In the genomic region with DNA sequence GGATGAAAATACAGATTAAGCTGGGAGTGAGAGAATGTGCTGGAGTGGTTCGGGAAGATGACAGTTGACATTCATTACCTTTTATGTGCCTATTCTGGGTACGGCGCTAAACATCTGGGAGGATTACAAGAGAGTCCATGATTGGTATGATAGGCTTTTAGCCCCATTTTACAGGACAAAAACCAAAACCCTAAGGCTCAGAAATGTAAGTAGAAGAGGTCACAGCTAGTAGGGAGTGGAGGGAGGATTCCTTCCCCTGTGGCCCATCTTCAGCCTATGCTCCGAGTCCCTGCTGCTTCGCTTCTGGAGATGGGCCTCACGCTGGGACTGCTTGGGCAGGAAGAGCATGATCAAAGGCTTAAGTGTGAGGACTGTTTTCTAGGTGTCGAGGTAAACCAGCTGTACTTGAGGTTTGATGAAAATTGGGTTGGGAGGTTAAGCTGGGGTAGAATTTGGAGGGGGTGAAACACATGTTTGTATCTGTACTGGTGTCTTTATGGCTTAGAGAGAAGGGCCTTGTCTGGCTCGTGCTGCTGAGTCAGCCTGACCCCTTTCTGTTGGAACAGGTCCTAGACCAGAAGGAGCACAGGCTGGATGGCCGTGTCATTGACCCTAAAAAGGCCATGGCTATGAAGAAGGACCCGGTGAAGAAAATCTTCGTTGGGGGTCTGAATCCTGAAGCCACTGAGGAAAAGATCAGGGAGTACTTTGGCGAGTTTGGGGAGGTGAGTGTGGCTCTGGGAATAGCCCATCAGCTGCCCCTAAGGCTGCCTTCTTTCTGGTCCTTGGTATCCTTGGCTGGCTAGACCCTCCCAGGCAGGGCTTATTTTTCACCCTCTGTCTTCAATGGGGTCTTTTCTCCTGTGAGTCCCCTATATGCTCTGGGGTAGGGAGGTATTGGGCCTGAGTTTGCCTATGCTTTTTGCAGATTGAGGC, we compare ENCODE assay signal across 9 cellular contexts. TPM values are rescaled to one million over a fixed set of nuclear protein-coding genes. Genes with fewer than 3 reads are reported as not detected.
DNase-seq lines count a peak whose midpoint lies in the region; TF ChIP-seq lines count a peak whose summit lies in the region.
"Had no signal": no experiment of that assay in that cellular context is flagged by ENCODE, and none has a peak within 500 bp of the region (broad histone marks: within the 10 kb centered on the region; RNA-seq: fewer than 3 reads in every experiment).

No MANE protein-coding gene starts in this region.

- H3K23ac ChIP-seq in trophoblast cell (ENCODE audit: low read length), result no peak overlapping the region

- H3K9me3 ChIP-seq in esophagus squamous epithelium, result no peaks in the 10 kb centered on the region
- no peaks in the 10 kb centered on the region for H3K9me3 ChIP-seq in trophoblast cell (ENCODE audit: insufficient read depth, low read depth, low read length)

- H3K18ac ChIP-seq in trophoblast cell (ENCODE audit: low read length), result no peak overlapping the region

- H3K27ac ChIP-seq in RWPE1 (peak overlapping the region; percentile 76), esophagus squamous epithelium (peak overlapping the region; percentile 86 to 99 (median 94)), trophoblast cell (ENCODE audit: low read depth, low read length) (no peak overlapping the region)

- H4K12ac ChIP-seq in trophoblast cell (ENCODE audit: low read depth, low read length), result no peak overlapping the region

- TF ChIP-seq POLR2A in esophagus squamous epithelium (IDR thresholded peaks at IDR 0.05), result no peak

- POLR2A ChIA-PET in RWPE1 (lab: Yijun Ruan, JAX; ENCODE audit: low non-redundant PET), result no interaction called here

- H2BK120ac ChIP-seq in trophoblast cell (ENCODE audit: insufficient read depth, low read length, poor library complexity), result no peak overlapping the region

- H2AK5ac ChIP-seq in trophoblast cell (ENCODE audit: low read length), result no peak overlapping the region

- peaks cover 26% of the 10 kb centered on the region for H3K79me2 ChIP-seq in trophoblast cell (ENCODE audit: control insufficient read depth, insufficient read depth, low read length, poor library complexity)

- H4K8ac ChIP-seq in trophoblast cell (ENCODE audit: low read depth, low read length), result no peak overlapping the region

- no peak overlapping the region for H4K91ac ChIP-seq in trophoblast cell (ENCODE audit: low read depth, low read length)

- H3K4me3 ChIP-seq in GM06990 (replicated peaks; ENCODE audit: low read depth, low read length) (peak overlapping the region; percentile 65), esophagus squamous epithelium (peak overlapping the region; percentile 78 to 100 (median 92)), trophoblast cell (ENCODE audit: low read depth, low read length) (peak overlapping the region; percentile 100)

- peaks cover 19 to 60% (median 26%) of the 10 kb centered on the region in 3 donors for H3K4me1 ChIP-seq in esophagus squamous epithelium
- peaks cover 0 to 13% of the 10 kb centered on the region in 2 experiments for H3K4me1 ChIP-seq in trophoblast cell (ENCODE audit: control insufficient read depth in 1 of 2, insufficient read depth in 2 of 2, low read length in 2 of 2)

- intact Hi-C loops in esophagus squamous epithelium (cut with DNase I), result no loop called here

- H3K27me3 ChIP-seq in GM06990 (replicated peaks; ENCODE audit: control insufficient read depth, insufficient read depth, low read length) (no peaks in the 10 kb centered on the region), esophagus squamous epithelium (no peaks in the 10 kb centered on the region), trophoblast cell (ENCODE audit: insufficient read depth, low read length) (peaks cover 3% of the 10 kb centered on the region)

- H3K36me3 ChIP-seq in GM06990 (ENCODE audit: control insufficient read depth, insufficient read depth, low read length), result peaks cover 43% of the 10 kb centered on the region
- peaks cover 21 to 51% (median 36%) of the 10 kb centered on the region in 3 donors for H3K36me3 ChIP-seq in esophagus squamous epithelium
- peaks cover 45 to 52% of the 10 kb centered on the region in 2 experiments for H3K36me3 ChIP-seq in trophoblast cell (ENCODE audit: control insufficient read depth in 1 of 2, insufficient read depth in 2 of 2, low read length in 2 of 2)

- no peak overlapping the region for H2BK5ac ChIP-seq in trophoblast cell (ENCODE audit: low read depth, low read length, poor library complexity)

- no peak overlapping the region for H3K14ac ChIP-seq in trophoblast cell (ENCODE audit: low read length)

- 33 to 38% methylated on average over 12 of the region's 12 CpGs for WGBS in esophagus squamous epithelium, 2 donors
- WGBS in trophoblast cell (ENCODE audit: extremely low coverage, insufficient coverage, insufficient read length), result no CpG with 5 or more reads among the region's 12 CpGs

- TF ChIP-seq CTCF in GM06990 (IDR thresholded peaks at IDR 0.05; ENCODE audit: insufficient read depth, low read length, poor library complexity, severe bottlenecking) (no peak), RWPE1 (conservative IDR thresholded peaks at IDR 0.05; ENCODE audit: low read depth) (no peak), esophagus squamous epithelium (IDR thresholded peaks at IDR 0.05) (no peak)

- no peak overlapping the region for H2BK12ac ChIP-seq in trophoblast cell (ENCODE audit: low read length)

- CTCF ChIA-PET in RWPE1 (lab: Yijun Ruan, JAX), result interaction anchor here (0.7 to 1.2 kb wide), 3 partner anchors 37 to 131 kb away, joined by 3 to 6 read pairs (median 4); no protein-coding TSS in a partner anchor

- H3K9ac ChIP-seq in trophoblast cell (ENCODE audit: low read length), result peak overlapping the region; percentile 18

- no peak overlapping the region for H2AFZ ChIP-seq in trophoblast cell (ENCODE audit: insufficient read depth, low read length, poor library complexity)

- H3K79me1 ChIP-seq in trophoblast cell (ENCODE audit: low read length), result peaks cover 11% of the 10 kb centered on the region

- peak overlapping the region; percentile 51 for H3K4me2 ChIP-seq in trophoblast cell (ENCODE audit: low read length)

- DNase-seq in GM06990 (ENCODE audit: extremely low read depth, insufficient read length), result no peak
- no peak for DNase-seq in RWPE1 (ENCODE audit: low spot score)
- DNase-seq in esophagus squamous epithelium (lab: John Stamatoyannopoulos, UW), result no peak
- no peak for DNase-seq in trophoblast cell
- no peak for DNase-seq in COLO829 (ENCODE audit: low spot score)
- no peak for DNase-seq in NCI-H2029 (lab: John Stamatoyannopoulos, UW)
- no peak for DNase-seq in cerebellum (ENCODE audit: low spot score)
- no peak for DNase-seq in D341Med (ENCODE audit: low spot score)

- peak overlapping the region; percentile 90 for H3K4ac ChIP-seq in trophoblast cell (ENCODE audit: low read depth, low read length)

RNA-seq across cellular contexts. Expression of a gene that starts 2.1 kb away (rescaled TPM):
- total RNA-seq in esophagus squamous epithelium (100 to 1,000 TPM; 123 to 150 (median 135) TPM), cerebellum (37.9 TPM)
- polyA plus RNA-seq in trophoblast cell (2013), result 170 and 172 TPM in 2 replicates

RNA-seq across cellular contexts. Expression of a gene that starts 19.3 kb away (rescaled TPM):
- total RNA-seq in esophagus squamous epithelium (not detected), cerebellum (not detected)
- polyA plus RNA-seq in trophoblast cell (2013), result not detected in 2 replicates
- total RNA-seq: temporal lobe had no signal

RNA-seq across cellular contexts. Expression of a gene that starts 26.2 kb away (rescaled TPM):
- total RNA-seq in esophagus squamous epithelium (10 to 100 TPM; 15.8 to 57.4 (median 21.9) TPM), cerebellum (32.4 TPM)
- polyA plus RNA-seq in trophoblast cell (2013), result 12.4 and 12.8 TPM in 2 replicates

RNA-seq across cellular contexts. Expression of a gene that starts 52.7 kb away (rescaled TPM):
- total RNA-seq in esophagus squamous epithelium (100 to 1,000 TPM; 288 to 408 (median 358) TPM), cerebellum (55.8 TPM)
- polyA plus RNA-seq in trophoblast cell (2013), result 123 TPM in 2 replicates
